In the genomic region with DNA sequence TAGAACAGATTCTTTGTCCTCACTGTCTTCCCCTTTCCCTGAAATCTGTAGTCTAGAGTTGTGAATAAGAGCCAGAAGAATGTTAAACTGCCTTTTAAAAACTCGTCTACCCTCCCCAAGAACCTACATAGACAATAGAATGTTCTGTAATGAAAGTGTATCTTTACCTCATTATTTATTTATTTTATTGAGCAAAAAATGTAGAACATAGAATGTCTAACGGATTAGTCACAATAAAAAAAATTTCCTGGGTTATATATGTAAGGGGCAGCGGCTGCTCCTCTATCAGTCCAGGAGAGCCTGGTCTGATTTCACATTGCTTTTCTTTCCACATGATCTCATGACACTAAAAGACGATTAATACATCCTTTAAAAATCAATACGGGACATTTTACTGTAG, we compare ENCODE assay signal across 1 cellular context.
TF ChIP-seq lines count a peak whose summit lies in the region.

No MANE protein-coding gene starts in this region.

TF ChIP-seq in SK-N-SH, 30 proteins besides CTCF, POLR2A, EP300 and RAD21 (continued from another document):
- TF ChIP-seq, protein P1, sequence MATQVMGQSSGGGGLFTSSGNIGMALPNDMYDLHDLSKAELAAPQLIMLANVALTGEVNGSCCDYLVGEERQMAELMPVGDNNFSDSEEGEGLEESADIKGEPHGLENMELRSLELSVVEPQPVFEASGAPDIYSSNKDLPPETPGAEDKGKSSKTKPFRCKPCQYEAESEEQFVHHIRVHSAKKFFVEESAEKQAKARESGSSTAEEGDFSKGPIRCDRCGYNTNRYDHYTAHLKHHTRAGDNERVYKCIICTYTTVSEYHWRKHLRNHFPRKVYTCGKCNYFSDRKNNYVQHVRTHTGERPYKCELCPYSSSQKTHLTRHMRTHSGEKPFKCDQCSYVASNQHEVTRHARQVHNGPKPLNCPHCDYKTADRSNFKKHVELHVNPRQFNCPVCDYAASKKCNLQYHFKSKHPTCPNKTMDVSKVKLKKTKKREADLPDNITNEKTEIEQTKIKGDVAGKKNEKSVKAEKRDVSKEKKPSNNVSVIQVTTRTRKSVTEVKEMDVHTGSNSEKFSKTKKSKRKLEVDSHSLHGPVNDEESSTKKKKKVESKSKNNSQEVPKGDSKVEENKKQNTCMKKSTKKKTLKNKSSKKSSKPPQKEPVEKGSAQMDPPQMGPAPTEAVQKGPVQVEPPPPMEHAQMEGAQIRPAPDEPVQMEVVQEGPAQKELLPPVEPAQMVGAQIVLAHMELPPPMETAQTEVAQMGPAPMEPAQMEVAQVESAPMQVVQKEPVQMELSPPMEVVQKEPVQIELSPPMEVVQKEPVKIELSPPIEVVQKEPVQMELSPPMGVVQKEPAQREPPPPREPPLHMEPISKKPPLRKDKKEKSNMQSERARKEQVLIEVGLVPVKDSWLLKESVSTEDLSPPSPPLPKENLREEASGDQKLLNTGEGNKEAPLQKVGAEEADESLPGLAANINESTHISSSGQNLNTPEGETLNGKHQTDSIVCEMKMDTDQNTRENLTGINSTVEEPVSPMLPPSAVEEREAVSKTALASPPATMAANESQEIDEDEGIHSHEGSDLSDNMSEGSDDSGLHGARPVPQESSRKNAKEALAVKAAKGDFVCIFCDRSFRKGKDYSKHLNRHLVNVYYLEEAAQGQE (IDR thresholded peaks at IDR 0.05; ENCODE audit: low read depth, low read length) = no peak
- TF ChIP-seq RFX5 (IDR thresholded peaks at IDR 0.05; ENCODE audit: low read length) = no peak
- peak; percentile 74; the same call in 1 of the 2 replicates for TF ChIP-seq TEAD4 (IDR thresholded peaks at IDR 0.05; ENCODE audit: borderline replicate concordance, insufficient read depth)
- no peak for TF ChIP-seq NRF1 (IDR thresholded peaks at IDR 0.05; ENCODE audit: low read depth, low read length)
- TF ChIP-seq RCOR1 (IDR thresholded peaks at IDR 0.05; ENCODE audit: low read length) = no peak
- TF ChIP-seq, protein P2, sequence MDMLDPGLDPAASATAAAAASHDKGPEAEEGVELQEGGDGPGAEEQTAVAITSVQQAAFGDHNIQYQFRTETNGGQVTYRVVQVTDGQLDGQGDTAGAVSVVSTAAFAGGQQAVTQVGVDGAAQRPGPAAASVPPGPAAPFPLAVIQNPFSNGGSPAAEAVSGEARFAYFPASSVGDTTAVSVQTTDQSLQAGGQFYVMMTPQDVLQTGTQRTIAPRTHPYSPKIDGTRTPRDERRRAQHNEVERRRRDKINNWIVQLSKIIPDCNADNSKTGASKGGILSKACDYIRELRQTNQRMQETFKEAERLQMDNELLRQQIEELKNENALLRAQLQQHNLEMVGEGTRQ (IDR thresholded peaks at IDR 0.05; ENCODE audit: borderline replicate concordance, low read depth, low read length) = no peak
- no peak for TF ChIP-seq SMC3 (IDR thresholded peaks at IDR 0.05; ENCODE audit: low read depth, low read length)
- TF ChIP-seq JUND (IDR thresholded peaks at IDR 0.05) = peak; percentile 72
- TF ChIP-seq ELF1 (IDR thresholded peaks at IDR 0.05) = no peak
- peak; percentile 39; the same call in 1 of the 2 replicates for TF ChIP-seq RXRA (IDR thresholded peaks at IDR 0.05; ENCODE audit: borderline replicate concordance, low read depth)
- TF ChIP-seq POLR2AphosphoS5 (IDR thresholded peaks at IDR 0.05; ENCODE audit: low read depth, low read length) = 0 out of 2 replicates have a peak, but pooled peaks have one; percentile 33
- TF ChIP-seq EZH2phosphoT487 (IDR thresholded peaks at IDR 0.05; ENCODE audit: borderline replicate concordance, low read depth) = no peak
- no peak for TF ChIP-seq FOXM1 (IDR thresholded peaks at IDR 0.05; ENCODE audit: low read depth)
- TF ChIP-seq, protein P3, sequence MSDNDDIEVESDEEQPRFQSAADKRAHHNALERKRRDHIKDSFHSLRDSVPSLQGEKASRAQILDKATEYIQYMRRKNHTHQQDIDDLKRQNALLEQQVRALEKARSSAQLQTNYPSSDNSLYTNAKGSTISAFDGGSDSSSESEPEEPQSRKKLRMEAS (IDR thresholded peaks at IDR 0.05; ENCODE audit: low read depth) = no peak
- no peak for TF ChIP-seq FOXJ3 (CRISPR knock-in tag; IDR thresholded peaks at IDR 0.05)
- TF ChIP-seq MXI1 (IDR thresholded peaks at IDR 0.05; ENCODE audit: low read depth, low read length) = no peak
